ENCODE assay signal across 13 cellular contexts in genomic region chr2:223121317-223121716, GRCh38.
"Had no signal": no experiment of that assay in that cellular context is flagged by ENCODE, and none has a peak within 500 bp of the region (broad histone marks: within the 10 kb centered on the region; RNA-seq: fewer than 3 reads in every experiment).

No MANE protein-coding gene starts in this region.

- DNase-seq: colonic mucosa; effector memory CD4-positive, alpha-beta T cell; erythroblast; head of caudate nucleus; left ventricle myocardium superior; lower lobe of right lung; naive thymus-derived CD8-positive, alpha-beta T cell; nephron progenitor cell; nucleus accumbens; spleen; stimulated activated CD4-positive, alpha-beta T cell treated with anti-CD3 and anti-CD28 coated beads, Interleukin-4, amount 100 ng/mL, for 4 hours; stimulated activated naive B cell treated with anti-CD40 and anti-IgM and Interleukin-4, amounts not matched to agents 10 μg/mL and 1 μg/mL and 100 μg/mL, for 72 hours; upper lobe of left lung had no signal
